Comparison of ENCODE assay signal across 1 cellular context in genomic region chr9:137240321-137240840, GRCh38.
TF ChIP-seq lines count a peak whose summit lies in the region.

No MANE protein-coding gene starts in this region.

TF ChIP-seq in H1, 55 proteins besides CTCF, POLR2A, EP300 and RAD21:
- TF ChIP-seq SIRT6 (IDR thresholded peaks at IDR 0.05; ENCODE audit: low read length): no peak
- TF ChIP-seq PHF8 (conservative IDR thresholded peaks at IDR 0.05; ENCODE audit: low read depth, low read length): peak; percentile 69
- no peak for TF ChIP-seq SP4 (IDR thresholded peaks at IDR 0.05; ENCODE audit: low read length)
- peak; percentile 73; the same call in 1 of the 2 replicates for TF ChIP-seq MAX (IDR thresholded peaks at IDR 0.05)
- peak; percentile 14; the same call in 1 of the 2 replicates for TF ChIP-seq E2F6 (IDR thresholded peaks at IDR 0.05)
- TF ChIP-seq TBP (IDR thresholded peaks at IDR 0.05; ENCODE audit: low read depth, low read length): no peak
- TF ChIP-seq CHD7 (IDR thresholded peaks at IDR 0.05; ENCODE audit: insufficient replicate concordance, low read length): no peak
- TF ChIP-seq EZH2 (IDR thresholded peaks at IDR 0.05; ENCODE audit: low read depth, low read length, severe bottlenecking): no peak
- TF ChIP-seq BACH1 (IDR thresholded peaks at IDR 0.05; ENCODE audit: low read length): peak; percentile 60; the same call in 1 of the 2 replicates
- TF ChIP-seq ASH2L (IDR thresholded peaks at IDR 0.05; ENCODE audit: low read length): peak; percentile 35
- TF ChIP-seq HDAC2 (IDR thresholded peaks at IDR 0.05; ENCODE audit: borderline replicate concordance in 1 of 2, low read depth in 2 of 2, low read length in 2 of 2): 0 out of 4 replicates have a peak, but pooled peaks of 1 of the 2 experiments have one; percentile 38
- TF ChIP-seq CHD1 (IDR thresholded peaks at IDR 0.05; ENCODE audit: low read depth, low read length): no peak
- peak; percentile 95 for TF ChIP-seq KDM4A (IDR thresholded peaks at IDR 0.05; ENCODE audit: low read depth, low read length, severe bottlenecking)
- TF ChIP-seq KDM1A (IDR thresholded peaks at IDR 0.05; ENCODE audit: borderline replicate concordance, low read length): no peak
